17 cellular contexts compared by ENCODE assay signal in the genomic region with DNA sequence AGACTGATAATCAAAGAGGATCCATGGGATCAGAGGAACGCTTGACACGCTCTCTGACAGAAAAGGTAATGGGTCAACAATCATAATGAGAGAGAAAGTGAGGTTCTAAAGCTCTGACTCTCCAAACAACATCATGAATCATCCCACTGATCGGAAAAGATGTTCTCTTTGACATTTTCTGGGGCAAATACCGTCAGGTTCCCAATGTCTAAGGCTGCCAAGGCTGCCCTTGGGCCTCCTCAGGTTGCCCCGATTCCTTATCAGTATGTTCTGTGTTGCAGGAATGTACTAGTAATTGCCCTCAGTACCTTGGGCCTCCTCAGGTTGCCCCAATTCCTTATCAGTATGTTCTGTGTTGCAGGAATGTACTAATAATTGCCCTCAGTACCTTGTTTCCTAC.
DNase-seq lines count a peak whose midpoint lies in the region; ATAC-seq and TF ChIP-seq lines count a peak whose summit lies in the region.
"Had no signal": no experiment of that assay in that cellular context is flagged by ENCODE, and none has a peak within 500 bp of the region (broad histone marks: within the 10 kb centered on the region; RNA-seq: fewer than 3 reads in every experiment).

No MANE protein-coding gene starts in this region.

- no peaks in the 10 kb centered on the region for H3K27me3 Mint-ChIP-seq in MCF 10A (ENCODE audit: insufficient read depth, unreplicated experiment)
- H3K27me3 Mint-ChIP-seq in activated T-helper 1 cell treated with anti-CD3 and anti-CD28 coated beads, Interleukin-12 subunit alpha, Interleukin-12 subunit beta, Interleukin-2, Interleukin-4 antibody, amounts not matched to agents 30 ng/mL and 10 ng/mL and 1 ng/mL, durations not matched to agents 14 hours and 24 hours and 36 hours (ENCODE audit: insufficient read depth) = no peaks in the 10 kb centered on the region
- H3K27me3 Mint-ChIP-seq: B cell; CD4-positive, alpha-beta T cell had no signal

- TF ChIP-seq CTCF in MCF 10A (IDR thresholded peaks at IDR 0.05; ENCODE audit: unreplicated experiment) (no peak), mammary epithelial cell (conservative IDR thresholded peaks at IDR 0.05 in 1 of 2, IDR thresholded peaks at IDR 0.05 in 1 of 2; ENCODE audit: extremely low read depth in 1 of 2, insufficient read depth in 1 of 2, low read depth in 1 of 2, low read length in 2 of 2) (no peak), upper lobe of right lung (IDR thresholded peaks at IDR 0.05) (no peak)

- H3K27ac ChIP-seq in mammary epithelial cell (ENCODE audit: insufficient read depth, low read depth, low read length) = no peak overlapping the region
- H3K27ac ChIP-seq in mucosa of rectum (ENCODE audit: low read depth in 2 of 2, low read length in 2 of 2) = peak overlapping the region; percentile 76 to 77
- H3K27ac ChIP-seq in upper lobe of right lung = no peak overlapping the region

- in situ Hi-C loops in mammary epithelial cell (cut with MboI; ENCODE audit: low sequenced_read_pairs in 2 of 2) = loop anchor here (5.0 to 10.0 kb wide), 3 partner anchors 63 to 135 kb away; a partner anchor contains a TSS

- no peaks in the 10 kb centered on the region for H3K9me3 ChIP-seq in mammary epithelial cell (replicated peaks; ENCODE audit: insufficient read depth, low read length)
- no peaks in the 10 kb centered on the region for H3K9me3 ChIP-seq in mucosa of rectum (ENCODE audit: control insufficient read depth in 2 of 2, low read length in 2 of 2)
- no peaks in the 10 kb centered on the region for H3K9me3 ChIP-seq in upper lobe of right lung
- H3K9me3 ChIP-seq: HAP-1 had no signal

- H3K36me3 Mint-ChIP-seq in MCF 10A (ENCODE audit: insufficient read depth, unreplicated experiment) = peaks cover 86% of the 10 kb centered on the region
- peaks cover 53% of the 10 kb centered on the region for H3K36me3 Mint-ChIP-seq in activated T-helper 1 cell treated with anti-CD3 and anti-CD28 coated beads, Interleukin-12 subunit alpha, Interleukin-12 subunit beta, Interleukin-2, Interleukin-4 antibody, amounts not matched to agents 30 ng/mL and 10 ng/mL and 1 ng/mL, durations not matched to agents 14 hours and 24 hours and 36 hours (ENCODE audit: low read depth)

- BruUV-seq in MCF 10A (replicated peaks; lab: Mats Ljungman, UMichigan) (no TSS peak), mammary epithelial cell (replicated peaks; lab: Mats Ljungman, UMichigan) (no TSS peak)

- dilution Hi-C loops in mammary epithelial cell (cut with HindIII; ENCODE audit: low sequenced_read_pairs) = loop anchor here (5.0 to 25.0 kb wide), 2 partner anchors 110 to 125 kb away; no protein-coding TSS in a partner anchor

- H3K27ac Mint-ChIP-seq in MCF 10A (ENCODE audit: low read depth, unreplicated experiment) = peak overlapping the region; percentile 44
- peak overlapping the region; percentile 64 for H3K27ac Mint-ChIP-seq in activated T-helper 1 cell treated with anti-CD3 and anti-CD28 coated beads, Interleukin-12 subunit alpha, Interleukin-12 subunit beta, Interleukin-2, Interleukin-4 antibody, amounts not matched to agents 30 ng/mL and 10 ng/mL and 1 ng/mL, durations not matched to agents 14 hours and 24 hours and 36 hours
- H3K27ac Mint-ChIP-seq: B cell; CD4-positive, alpha-beta T cell had no signal

- H3K79me2 ChIP-seq in mammary epithelial cell (ENCODE audit: insufficient read depth, low read length) = peaks cover 13% of the 10 kb centered on the region

- DNase-seq in MCF 10A (ENCODE audit: unreplicated experiment) = no peak
- DNase-seq in mammary epithelial cell = no peak
- DNase-seq in activated T-helper 1 cell treated with anti-CD3 and anti-CD28 coated beads, Interleukin-12 subunit alpha, Interleukin-12 subunit beta, Interleukin-2, Interleukin-4 antibody, amounts not matched to agents 30 ng/mL and 10 ng/mL and 1 ng/mL, durations not matched to agents 14 hours and 24 hours and 36 hours (ENCODE audit: low spot score) = no peak
- no peak for DNase-seq in upper lobe of right lung
- no peak for DNase-seq in AG08395 (ENCODE audit: low spot score)
- DNase-seq: CD4-positive, alpha-beta T cell; DMS79 treated with DMSO at 0.1 percent for 48 hours; KBM-7; NCI-H1417 treated with DMSO at 0.1 percent for 48 hours; NCI-H1930; NCI-H446; NCI-H69; SHP77 had no signal

- H3K9me3 Mint-ChIP-seq in MCF 10A (ENCODE audit: unreplicated experiment) = no peaks in the 10 kb centered on the region
- H3K9me3 Mint-ChIP-seq in activated T-helper 1 cell treated with anti-CD3 and anti-CD28 coated beads, Interleukin-12 subunit alpha, Interleukin-12 subunit beta, Interleukin-2, Interleukin-4 antibody, amounts not matched to agents 30 ng/mL and 10 ng/mL and 1 ng/mL, durations not matched to agents 14 hours and 24 hours and 36 hours = no peaks in the 10 kb centered on the region
- H3K9me3 Mint-ChIP-seq: CD4-positive, alpha-beta T cell had no signal

- H3K4me1 ChIP-seq in mammary epithelial cell (ENCODE audit: insufficient read depth, low read length) = peaks cover 38% of the 10 kb centered on the region
- peaks cover 16 to 42% of the 10 kb centered on the region in 2 donors for H3K4me1 ChIP-seq in mucosa of rectum (ENCODE audit: control insufficient read depth in 2 of 2, insufficient read depth in 2 of 2, low read length in 2 of 2)
- no peaks in the 10 kb centered on the region for H3K4me1 ChIP-seq in upper lobe of right lung
- H3K4me1 ChIP-seq: HAP-1 had no signal

- H3K4me3 ChIP-seq in mammary epithelial cell (replicated peaks in 1 of 3; ENCODE audit: insufficient read depth in 1 of 3, low read depth in 2 of 3, low read length in 3 of 3) (no peak overlapping the region), mucosa of rectum (ENCODE audit: low read length in 2 of 2) (no peak overlapping the region), upper lobe of right lung (no peak overlapping the region)
- H3K4me3 ChIP-seq: HAP-1 had no signal

- peaks cover 27% of the 10 kb centered on the region for H3K4me1 Mint-ChIP-seq in MCF 10A (ENCODE audit: insufficient read depth, unreplicated experiment)
- peaks cover 70% of the 10 kb centered on the region for H3K4me1 Mint-ChIP-seq in activated T-helper 1 cell treated with anti-CD3 and anti-CD28 coated beads, Interleukin-12 subunit alpha, Interleukin-12 subunit beta, Interleukin-2, Interleukin-4 antibody, amounts not matched to agents 30 ng/mL and 10 ng/mL and 1 ng/mL, durations not matched to agents 14 hours and 24 hours and 36 hours (ENCODE audit: low read depth)
- H3K4me1 Mint-ChIP-seq: B cell had no signal

- no peak overlapping the region for H2AFZ ChIP-seq in mammary epithelial cell (ENCODE audit: low read depth, low read length)

- H3K36me3 ChIP-seq in mammary epithelial cell (ENCODE audit: insufficient read depth, low read length) (peaks cover 35% of the 10 kb centered on the region), mucosa of rectum (ENCODE audit: control insufficient read depth in 2 of 2, insufficient read depth in 2 of 2, low read length in 2 of 2) (peaks cover 46 to 65% of the 10 kb centered on the region in 2 donors), upper lobe of right lung (peaks cover 80% of the 10 kb centered on the region)

- no peak overlapping the region for H3K9ac ChIP-seq in mammary epithelial cell (ENCODE audit: insufficient read depth, low read length)
- no peak overlapping the region for H3K9ac ChIP-seq in mucosa of rectum (ENCODE audit: low read depth in 1 of 2, low read length in 2 of 2)

- H3K4me3 Mint-ChIP-seq in MCF 10A (ENCODE audit: unreplicated experiment) = no peak overlapping the region
- H3K4me3 Mint-ChIP-seq in activated T-helper 1 cell treated with anti-CD3 and anti-CD28 coated beads, Interleukin-12 subunit alpha, Interleukin-12 subunit beta, Interleukin-2, Interleukin-4 antibody, amounts not matched to agents 30 ng/mL and 10 ng/mL and 1 ng/mL, durations not matched to agents 14 hours and 24 hours and 36 hours = no peak overlapping the region
- H3K4me3 Mint-ChIP-seq: B cell; CD4-positive, alpha-beta T cell had no signal

- no peaks in the 10 kb centered on the region for H4K20me1 ChIP-seq in mammary epithelial cell (ENCODE audit: insufficient read depth, low read length)

- POLR2A ChIA-PET in MCF 10A (lab: Yijun Ruan, JAX) = interaction anchor here (1.2 to 5.5 kb wide), 3 partner anchors 13 to 62 kb away, joined by 4 to 51 read pairs (median 7); a partner anchor contains a TSS

- H3K27me3 ChIP-seq in mammary epithelial cell (ENCODE audit: insufficient read depth, low read length) (no peaks in the 10 kb centered on the region), mucosa of rectum (ENCODE audit: control insufficient read depth in 2 of 2, insufficient read depth in 2 of 2, low read length in 2 of 2) (no peaks in the 10 kb centered on the region), upper lobe of right lung (no peaks in the 10 kb centered on the region)

- 88% methylated on average over 5 of the region's 5 CpGs for WGBS in mammary epithelial cell (ENCODE audit: low coverage, missing lambda C conversion rate)

- CTCF ChIA-PET in MCF 10A (lab: Yijun Ruan, JAX) = interaction anchor here (0.6 to 1.3 kb wide), 4 partner anchors 64 to 265 kb away, joined by 3 to 8 read pairs (median 5); no protein-coding TSS in a partner anchor
- CTCF ChIA-PET in mammary epithelial cell (lab: Charles Lee; ENCODE audit: low non-redundant PET) = no interaction called here

- H3K4me2 ChIP-seq in mammary epithelial cell (ENCODE audit: insufficient read depth, low read depth, low read length) = no peak overlapping the region

- intact Hi-C loops in MCF 10A (cut with micrococcal nuclease) (no loop called here), mammary epithelial cell (cut with micrococcal nuclease) (no loop called here), upper lobe of right lung (cut with DNase I) (no loop called here)
- intact Hi-C loops in activated T-helper 1 cell treated with anti-CD3 and anti-CD28 coated beads, Interleukin-12 subunit alpha, Interleukin-12 subunit beta, Interleukin-2, Interleukin-4 antibody, amounts not matched to agents 30 ng/mL and 10 ng/mL and 1 ng/mL, durations not matched to agents 14 hours and 24 hours and 36 hours (cut with micrococcal nuclease) = loop anchor here (10.0 kb wide), 1 partner anchor 353 kb away; a partner anchor contains a TSS

- peak; percentile 63 for ATAC-seq in upper lobe of right lung
- no peak for ATAC-seq in GM19351 (IDR thresholded peaks at IDR 0.05; ENCODE audit: unreplicated experiment)

Comparison
In these comparisons a context has a peak if more than half of its experiments do, and no peak if none do; other contexts are left out.
1. H3K27ac ChIP-seq: peak in mucosa of rectum (2 of 2); none in mammary epithelial cell (single experiment) and upper lobe of right lung (single experiment).